Comparison of ENCODE assay signal across 8 cellular contexts in genomic region chr9:69421908-69422801, GRCh38.
DNase-seq lines count a peak whose midpoint lies in the region; ATAC-seq lines count a peak whose summit lies in the region.

No MANE protein-coding gene starts in this region.

- H3K27me3 Mint-ChIP-seq in stimulated activated naive B cell treated with anti-CD40 and anti-IgM and Interleukin-4, amounts not matched to agents 10 μg/mL and 1 μg/mL and 100 μg/mL, for 72 hours = peaks cover 21 to 51% of the 10 kb centered on the region in 2 donors

- H3K4me1 Mint-ChIP-seq in stimulated activated naive B cell treated with anti-CD40 and anti-IgM and Interleukin-4, amounts not matched to agents 10 μg/mL and 1 μg/mL and 100 μg/mL, for 72 hours = peaks cover 0 to 6% of the 10 kb centered on the region in 2 donors

- DNase-seq in Daoy (ENCODE audit: low read depth) = peak; percentile 65
- DNase-seq in NCI-H2196 (lab: John Stamatoyannopoulos, UW; ENCODE audit: unreplicated experiment) = peak; percentile 67
- DNase-seq in activated CD4-positive, alpha-beta T cell treated with anti-CD3 and anti-CD28 coated beads, Interleukin-2, amount 50 U/mL, for 48 hours = peak; percentile 26 to 44
- DNase-seq in effector memory CD4-positive, alpha-beta T cell = peak in 2 of 3 donors; percentile 26 to 42
- peak; percentile 72 to 83 for DNase-seq in lung microvascular endothelial cell (ENCODE audit: low read depth in 2 of 2)
- peak; percentile 6 for DNase-seq in stimulated activated naive B cell treated with anti-CD40 and anti-IgM and Interleukin-4, amounts not matched to agents 10 μg/mL and 1 μg/mL and 100 μg/mL, for 72 hours

- H3K27me3 ChIP-seq in effector memory CD4-positive, alpha-beta T cell (replicated peaks; ENCODE audit: control insufficient read depth, insufficient read depth, low read length, poor library complexity, severe bottlenecking) = no peaks in the 10 kb centered on the region

- H3K9me3 ChIP-seq in effector memory CD4-positive, alpha-beta T cell (ENCODE audit: control insufficient read depth, low read length) = no peaks in the 10 kb centered on the region

- peak; percentile 54 for ATAC-seq in HG02759 (IDR thresholded peaks at IDR 0.05; ENCODE audit: unreplicated experiment)
- ATAC-seq in stimulated activated naive B cell treated with anti-CD40 and anti-IgM and Interleukin-4, amounts not matched to agents 10 μg/mL and 1 μg/mL and 100 μg/mL, for 72 hours (replicated peaks) = peak; percentile 54 to 72
- ATAC-seq in GM21737 (IDR thresholded peaks at IDR 0.05; ENCODE audit: unreplicated experiment) = no peak

- H3K4me3 ChIP-seq in effector memory CD4-positive, alpha-beta T cell (ENCODE audit: insufficient read depth, low read depth, low read length, poor library complexity, severe bottlenecking) = no peak overlapping the region

- H3K36me3 ChIP-seq in effector memory CD4-positive, alpha-beta T cell (ENCODE audit: control insufficient read depth, insufficient read depth, low read length) = no peaks in the 10 kb centered on the region

- H3K27ac ChIP-seq in effector memory CD4-positive, alpha-beta T cell (ENCODE audit: insufficient read depth, low read length, poor library complexity, severe bottlenecking) = no peak overlapping the region

- H3K9me3 Mint-ChIP-seq in stimulated activated naive B cell treated with anti-CD40 and anti-IgM and Interleukin-4, amounts not matched to agents 10 μg/mL and 1 μg/mL and 100 μg/mL, for 72 hours = no peaks in the 10 kb centered on the region

- H3K36me3 Mint-ChIP-seq in stimulated activated naive B cell treated with anti-CD40 and anti-IgM and Interleukin-4, amounts not matched to agents 10 μg/mL and 1 μg/mL and 100 μg/mL, for 72 hours = no peaks in the 10 kb centered on the region

- H3K4me1 ChIP-seq in effector memory CD4-positive, alpha-beta T cell (ENCODE audit: control insufficient read depth, insufficient read depth, low read length, poor library complexity, severe bottlenecking) = no peaks in the 10 kb centered on the region

- H3K4me3 Mint-ChIP-seq in stimulated activated naive B cell treated with anti-CD40 and anti-IgM and Interleukin-4, amounts not matched to agents 10 μg/mL and 1 μg/mL and 100 μg/mL, for 72 hours = no peak overlapping the region

- no peak overlapping the region for H3K27ac Mint-ChIP-seq in stimulated activated naive B cell treated with anti-CD40 and anti-IgM and Interleukin-4, amounts not matched to agents 10 μg/mL and 1 μg/mL and 100 μg/mL, for 72 hours

Comparison
In these comparisons a context has a peak if more than half of its experiments do, and no peak if none do; other contexts are left out.
1. DNase-seq: peak in every context shown above with its lines; median percentile 78 in lung microvascular endothelial cell; 67 in NCI-H2196; 65 in Daoy; 35 in activated CD4-positive, alpha-beta T cell treated with anti-CD3 and anti-CD28 coated beads, Interleukin-2, amount 50 U/mL, for 48 hours; 34 in effector memory CD4-positive, alpha-beta T cell; 6 in stimulated activated naive B cell treated with anti-CD40 and anti-IgM and Interleukin-4, amounts not matched to agents 10 μg/mL and 1 μg/mL and 100 μg/mL, for 72 hours.